Comparison of ENCODE assay signal across 19 cellular contexts in the genomic region with DNA sequence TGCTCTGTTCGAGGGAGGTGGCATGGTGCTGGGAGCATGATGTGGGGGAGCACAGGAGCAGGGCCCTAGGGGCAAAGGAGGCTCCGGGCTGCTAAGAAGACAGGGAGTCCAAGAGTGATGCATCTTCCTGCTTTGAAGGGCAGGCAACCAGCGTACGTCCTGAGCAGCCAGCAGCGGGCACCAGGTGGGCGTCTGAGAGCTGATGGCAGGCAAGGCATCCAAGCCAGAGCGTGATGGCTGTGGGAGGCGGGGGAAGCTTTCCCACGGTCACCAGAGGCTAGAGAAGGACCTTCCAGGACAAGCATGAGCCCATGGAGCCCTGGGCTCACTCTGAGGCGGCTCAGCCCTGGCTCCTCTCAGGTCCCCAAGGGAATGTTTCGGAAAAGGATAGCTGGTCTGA. TPM values are rescaled to one million over a fixed set of nuclear protein-coding genes. Genes with fewer than 3 reads are reported as not detected.
DNase-seq lines count a peak whose midpoint lies in the region; ATAC-seq and TF ChIP-seq lines count a peak whose summit lies in the region.
"Had no signal": no experiment of that assay in that cellular context is flagged by ENCODE, and none has a peak within 500 bp of the region (broad histone marks: within the 10 kb centered on the region; RNA-seq: fewer than 3 reads in every experiment).

No MANE protein-coding gene starts in this region.

- H3K27me3 ChIP-seq in muscle layer of colon (ENCODE audit: control insufficient read depth in 1 of 2, insufficient read depth in 2 of 2, low read length in 2 of 2): no peaks in the 10 kb centered on the region
- H3K27me3 ChIP-seq: SJCRH30 had no signal

- H3K9ac ChIP-seq in muscle layer of colon (ENCODE audit: low read length): no peak overlapping the region

- H3K4me1 ChIP-seq in muscle layer of colon (ENCODE audit: insufficient read depth, low read length): peaks cover 50% of the 10 kb centered on the region

- POLR2A ChIA-PET in activated CD4-positive, alpha-beta T cell treated with anti-CD3 and anti-CD28 coated beads, Interleukin-2, amount 10 ng/mL, durations not matched to agents 7 days and 5 days (lab: Charles Lee): no interaction called here

- no peaks in the 10 kb centered on the region for H3K9me3 ChIP-seq in muscle layer of colon (ENCODE audit: low read length)
- H3K9me3 ChIP-seq: SJCRH30 had no signal

- no peaks in the 10 kb centered on the region for H3K9me3 Mint-ChIP-seq in activated CD4-positive, alpha-beta T cell treated with anti-CD3 and anti-CD28 coated beads, Interleukin-2, amount 10 ng/mL, durations not matched to agents 7 days and 5 days
- no peaks in the 10 kb centered on the region for H3K9me3 Mint-ChIP-seq in natural killer cell
- no peaks in the 10 kb centered on the region for H3K9me3 Mint-ChIP-seq in natural killer cell treated with Interleukin-12 subunit alpha and Interleukin-12 subunit beta and Interleukin-15 and Interleukin-18, amount 100 ng/mL, for 72 hours
- H3K9me3 Mint-ChIP-seq: IgD-negative memory B cell had no signal

- H3K27ac Mint-ChIP-seq in activated CD4-positive, alpha-beta T cell treated with anti-CD3 and anti-CD28 coated beads, Interleukin-2, amount 10 ng/mL, durations not matched to agents 7 days and 5 days: peak overlapping the region; percentile 22
- H3K27ac Mint-ChIP-seq in natural killer cell: peak overlapping the region; percentile 10 to 30
- H3K27ac Mint-ChIP-seq in natural killer cell treated with Interleukin-12 subunit alpha and Interleukin-12 subunit beta and Interleukin-15 and Interleukin-18, amount 100 ng/mL, for 72 hours: no peak overlapping the region

- peaks cover 62% of the 10 kb centered on the region for H3K36me3 ChIP-seq in muscle layer of colon (ENCODE audit: insufficient read depth, low read length)

- peaks cover 52% of the 10 kb centered on the region for H3K36me3 Mint-ChIP-seq in activated CD4-positive, alpha-beta T cell treated with anti-CD3 and anti-CD28 coated beads, Interleukin-2, amount 10 ng/mL, durations not matched to agents 7 days and 5 days (ENCODE audit: low read depth)
- peaks cover 17% of the 10 kb centered on the region for H3K36me3 Mint-ChIP-seq in natural killer cell
- H3K36me3 Mint-ChIP-seq in natural killer cell treated with Interleukin-12 subunit alpha and Interleukin-12 subunit beta and Interleukin-15 and Interleukin-18, amount 100 ng/mL, for 72 hours: peaks cover 9% of the 10 kb centered on the region

- DNase-seq in activated CD4-positive, alpha-beta T cell treated with anti-CD3 and anti-CD28 coated beads, Interleukin-2, amount 10 ng/mL, durations not matched to agents 7 days and 5 days: no peak
- no peak for DNase-seq in activated CD4-positive, alpha-beta T cell treated with anti-CD3 and anti-CD28 coated beads for 48 hours
- no peak for DNase-seq in natural killer cell
- no peak for DNase-seq in natural killer cell treated with Interleukin-12 subunit alpha and Interleukin-12 subunit beta and Interleukin-15 and Interleukin-18, amount 100 ng/mL, for 72 hours (ENCODE audit: low spot score)
- DNase-seq in NCI-H446 treated with DMSO at 0.1 percent for 48 hours (lab: John Stamatoyannopoulos, UW): no peak
- no peak for DNase-seq in left colon
- DNase-seq: AML-193, EL, GF-D8, Kasumi-1, NCI-H1694, NCI-H2081, NCI-H2171 treated with DMSO at 0.1 percent for 48 hours, NCI-H526, SJCRH30 had no signal

- TF ChIP-seq CTCF in natural killer cell (IDR thresholded peaks at IDR 0.05): no peak

- H3K27me3 Mint-ChIP-seq in activated CD4-positive, alpha-beta T cell treated with anti-CD3 and anti-CD28 coated beads, Interleukin-2, amount 10 ng/mL, durations not matched to agents 7 days and 5 days: no peaks in the 10 kb centered on the region
- no peaks in the 10 kb centered on the region for H3K27me3 Mint-ChIP-seq in natural killer cell (ENCODE audit: low read depth in 2 of 2)
- no peaks in the 10 kb centered on the region for H3K27me3 Mint-ChIP-seq in natural killer cell treated with Interleukin-12 subunit alpha and Interleukin-12 subunit beta and Interleukin-15 and Interleukin-18, amount 100 ng/mL, for 72 hours
- H3K27me3 Mint-ChIP-seq: IgD-negative memory B cell had no signal

- peak overlapping the region; percentile 7 for H3K27ac ChIP-seq in muscle layer of colon (ENCODE audit: low read depth, low read length)
- H3K27ac ChIP-seq: C4-2B, SJCRH30 had no signal

- peaks cover 32% of the 10 kb centered on the region for H3K4me1 Mint-ChIP-seq in activated CD4-positive, alpha-beta T cell treated with anti-CD3 and anti-CD28 coated beads, Interleukin-2, amount 10 ng/mL, durations not matched to agents 7 days and 5 days
- H3K4me1 Mint-ChIP-seq in natural killer cell: peaks cover 19 to 31% of the 10 kb centered on the region in 2 donors
- peaks cover 15% of the 10 kb centered on the region in 2 donors for H3K4me1 Mint-ChIP-seq in natural killer cell treated with Interleukin-12 subunit alpha and Interleukin-12 subunit beta and Interleukin-15 and Interleukin-18, amount 100 ng/mL, for 72 hours (ENCODE audit: low read depth in 2 of 2)

- no peak overlapping the region for H3K4me3 ChIP-seq in muscle layer of colon (ENCODE audit: low read depth in 1 of 2, low read length in 2 of 2)
- H3K4me3 ChIP-seq: SJCRH30 had no signal

- CTCF ChIA-PET in activated CD4-positive, alpha-beta T cell treated with anti-CD3 and anti-CD28 coated beads, Interleukin-2, amount 10 ng/mL, durations not matched to agents 7 days and 5 days (lab: Charles Lee): interaction anchor here (1.3 kb wide), 1 partner anchor 93 kb away, joined by 3 read pairs; no protein-coding TSS in a partner anchor

- intact Hi-C loops in natural killer cell (cut with micrococcal nuclease): no loop called here
- intact Hi-C loops in left colon (cut with DNase I, micrococcal nuclease): no loop called here

- no peak overlapping the region for H3K4me3 Mint-ChIP-seq in activated CD4-positive, alpha-beta T cell treated with anti-CD3 and anti-CD28 coated beads, Interleukin-2, amount 10 ng/mL, durations not matched to agents 7 days and 5 days
- H3K4me3 Mint-ChIP-seq in natural killer cell: no peak overlapping the region
- H3K4me3 Mint-ChIP-seq in natural killer cell treated with Interleukin-12 subunit alpha and Interleukin-12 subunit beta and Interleukin-15 and Interleukin-18, amount 100 ng/mL, for 72 hours: no peak overlapping the region
- H3K4me3 Mint-ChIP-seq: IgD-negative memory B cell had no signal

- ATAC-seq in natural killer cell: no peak
- no peak for ATAC-seq in natural killer cell treated with Interleukin-12 subunit alpha and Interleukin-12 subunit beta and Interleukin-15 and Interleukin-18, amount 100 ng/mL, for 72 hours
- ATAC-seq in left colon: no peak
- ATAC-seq in GM21423 (IDR thresholded peaks at IDR 0.05; ENCODE audit: unreplicated experiment): no peak

RNA-seq across cellular contexts. Expression of a gene that starts 32.2 kb away (rescaled TPM):
- 10 to 100 TPM; 46.9 to 49.2 TPM for total RNA-seq in activated CD4-positive, alpha-beta T cell treated with anti-CD3 and anti-CD28 coated beads, Interleukin-2, amount 10 ng/mL, durations not matched to agents 7 days and 5 days
- 100 to 1,000 TPM; 126 to 154 (median 132) TPM for total RNA-seq in natural killer cell
- total RNA-seq in natural killer cell treated with Interleukin-12 subunit alpha and Interleukin-12 subunit beta and Interleukin-15 and Interleukin-18, amount 100 ng/mL, for 72 hours: 10 to 100 TPM; 31.2 to 59.5 TPM
- 10 to 100 TPM; 32.9 to 34.9 TPM for total RNA-seq in left colon

RNA-seq across cellular contexts. Expression of a gene that starts 58.1 kb away (rescaled TPM):
- total RNA-seq in activated CD4-positive, alpha-beta T cell treated with anti-CD3 and anti-CD28 coated beads, Interleukin-2, amount 10 ng/mL, durations not matched to agents 7 days and 5 days: 10 to 100 TPM; 20.0 to 20.8 TPM
- total RNA-seq in natural killer cell (10 to 100 TPM; 21.1 to 24.5 (median 22.7) TPM), left colon (10 to 100 TPM; 16.9 to 19.5 TPM)
- total RNA-seq in natural killer cell treated with Interleukin-12 subunit alpha and Interleukin-12 subunit beta and Interleukin-15 and Interleukin-18, amount 100 ng/mL, for 72 hours: 10 to 100 TPM; 18.3 to 30.7 TPM

Comparison
In these comparisons a context has a peak if more than half of its experiments do, and no peak if none do; other contexts are left out.
1. H3K27ac Mint-ChIP-seq: peak in activated CD4-positive, alpha-beta T cell treated with anti-CD3 and anti-CD28 coated beads, Interleukin-2, amount 10 ng/mL, durations not matched to agents 7 days and 5 days (single experiment) and natural killer cell (2 of 2); none in natural killer cell treated with Interleukin-12 subunit alpha and Interleukin-12 subunit beta and Interleukin-15 and Interleukin-18, amount 100 ng/mL, for 72 hours (0 of 2).